ENCODE assay signal across 1 cellular context in genomic region chr17:81513669-81514484, GRCh38.
TF ChIP-seq lines count a peak whose summit lies in the region.

No MANE protein-coding gene starts in this region.

TF ChIP-seq in HEK293, 187 proteins besides CTCF, POLR2A, EP300 and RAD21 (continued from another document and continues in another):
- TF ChIP-seq ZBTB49 (tag by site-specific recombination; IDR thresholded peaks at IDR 0.05; ENCODE audit: low read depth) (no peak), ZNF23 (tag by site-specific recombination; IDR thresholded peaks at IDR 0.05; ENCODE audit: borderline replicate concordance) (no peak), ZNF19 (tag by site-specific recombination; IDR thresholded peaks at IDR 0.05; ENCODE audit: low read depth) (no peak), ZNF473 (tag by site-specific recombination; IDR thresholded peaks at IDR 0.05) (no peak), AEBP2 (tag by site-specific recombination; IDR thresholded peaks at IDR 0.05; ENCODE audit: borderline replicate concordance) (no peak), ZFP41 (tag by site-specific recombination; IDR thresholded peaks at IDR 0.05; ENCODE audit: borderline replicate concordance) (no peak), GLI4 (tag by site-specific recombination; IDR thresholded peaks at IDR 0.05) (no peak), ZNF449 (tag by site-specific recombination; IDR thresholded peaks at IDR 0.05) (peak; percentile 37; the same call in 1 of the 2 replicates), ATF2 (tag by site-specific recombination; IDR thresholded peaks at IDR 0.05; ENCODE audit: low read depth) (no peak), ZNF362 (tag by site-specific recombination; IDR thresholded peaks at IDR 0.05) (no peak), ZNF677 (tag by site-specific recombination; IDR thresholded peaks at IDR 0.05) (no peak), IKZF3 (tag by site-specific recombination; IDR thresholded peaks at IDR 0.05) (peak; percentile 90), ZNF48 (tag by site-specific recombination; IDR thresholded peaks at IDR 0.05) (no peak), ZSCAN18 (tag by site-specific recombination; IDR thresholded peaks at IDR 0.05) (no peak), ZNF157 (tag by site-specific recombination; IDR thresholded peaks at IDR 0.05) (no peak), KLF17 (tag by site-specific recombination; IDR thresholded peaks at IDR 0.05) (peak; percentile 42; the same call in 1 of the 2 replicates), ZNF394 (tag by site-specific recombination; IDR thresholded peaks at IDR 0.05; ENCODE audit: borderline replicate concordance) (no peak; the same call in 1 of the 2 replicates), ZNF561 (tag by site-specific recombination; IDR thresholded peaks at IDR 0.05; ENCODE audit: borderline replicate concordance) (peak; percentile 60; the same call in 1 of the 2 replicates), ZNF530 (tag by site-specific recombination; IDR thresholded peaks at IDR 0.05; ENCODE audit: low read depth) (no peak), OSR2 (tag by site-specific recombination; IDR thresholded peaks at IDR 0.05) (no peak), ZNF202 (tag by site-specific recombination; IDR thresholded peaks at IDR 0.05; ENCODE audit: borderline replicate concordance) (no peak), ZNF768 (tag by site-specific recombination; IDR thresholded peaks at IDR 0.05) (0 out of 2 replicates have a peak, but pooled peaks have one; percentile 6), TCF7L2 (IDR thresholded peaks at IDR 0.05; ENCODE audit: borderline replicate concordance, low read depth, low read length) (no peak), ZSCAN5A (tag by site-specific recombination; IDR thresholded peaks at IDR 0.05) (no peak), ZNF155 (tag by site-specific recombination; IDR thresholded peaks at IDR 0.05) (no peak), ZBTB7A (tag by site-specific recombination; IDR thresholded peaks at IDR 0.05; ENCODE audit: low read depth) (peak; percentile 88), ZSCAN23 (tag by site-specific recombination; IDR thresholded peaks at IDR 0.05) (0 out of 2 replicates have a peak, but pooled peaks have one; percentile 4), SP7 (tag by site-specific recombination; IDR thresholded peaks at IDR 0.05) (0 out of 2 replicates have a peak, but pooled peaks have one; percentile 4), ZNF843 (tag by site-specific recombination; IDR thresholded peaks at IDR 0.05) (no peak), FEZF1 (tag by site-specific recombination; IDR thresholded peaks at IDR 0.05) (no peak), ZNF366 (tag by site-specific recombination; conservative IDR thresholded peaks at IDR 0.05) (no peak), KLF10 (tag by site-specific recombination; IDR thresholded peaks at IDR 0.05) (peak; percentile 37), ZNF114 (tag by site-specific recombination; IDR thresholded peaks at IDR 0.05) (no peak), GLIS2 (tag by site-specific recombination; IDR thresholded peaks at IDR 0.05) (peak; percentile 98), ZNF707 (tag by site-specific recombination; IDR thresholded peaks at IDR 0.05) (no peak), RBAK (tag by site-specific recombination; IDR thresholded peaks at IDR 0.05) (no peak), ZNF280D (tag by site-specific recombination; IDR thresholded peaks at IDR 0.05) (no peak), WT1 (tag by site-specific recombination; IDR thresholded peaks at IDR 0.05) (no peak), ZNF37A (tag by site-specific recombination; IDR thresholded peaks at IDR 0.05) (no peak), ZNF24 (tag by site-specific recombination; IDR thresholded peaks at IDR 0.05) (no peak), ZNF112 (tag by site-specific recombination; IDR thresholded peaks at IDR 0.05) (no peak), ZNF600 (tag by site-specific recombination; IDR thresholded peaks at IDR 0.05) (peak; percentile 72), ZNF549 (tag by site-specific recombination; IDR thresholded peaks at IDR 0.05) (no peak), ZNF280C (tag by site-specific recombination; IDR thresholded peaks at IDR 0.05) (no peak), ZNF521 (tag by site-specific recombination; IDR thresholded peaks at IDR 0.05) (no peak), ZNF221 (tag by site-specific recombination; IDR thresholded peaks at IDR 0.05; ENCODE audit: borderline replicate concordance) (no peak)
